In the genomic region with DNA sequence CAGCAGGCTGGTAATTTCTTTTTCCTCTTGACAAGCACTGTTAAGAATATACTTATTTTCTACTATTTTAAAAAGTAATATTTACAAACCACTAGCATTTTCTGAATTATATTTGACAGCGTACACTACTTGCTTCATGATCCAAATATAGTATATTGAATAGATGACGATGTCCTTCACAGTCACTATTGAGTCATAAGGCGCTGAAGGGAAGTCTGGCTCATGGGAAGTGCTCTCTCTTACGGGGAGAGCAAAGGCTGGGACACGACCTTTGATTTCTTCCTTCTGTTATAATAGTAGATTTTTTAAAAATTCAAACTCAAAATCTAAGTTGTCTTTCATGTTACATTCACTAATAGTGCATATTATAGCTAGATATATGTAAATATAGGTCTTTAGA, we compare ENCODE assay signal across 31 cellular contexts.
"Had no signal": no experiment of that assay in that cellular context is flagged by ENCODE, and none has a peak within 500 bp of the region (broad histone marks: within the 10 kb centered on the region; RNA-seq: fewer than 3 reads in every experiment).

No MANE protein-coding gene starts in this region.

- H3K4me1 Mint-ChIP-seq: activated CD4-positive, alpha-beta memory T cell treated with anti-CD3 and anti-CD28 coated beads, Interleukin-2, amount 10 ng/mL, durations not matched to agents 7 days and 5 days; brain had no signal

- H3K27me3 Mint-ChIP-seq: activated CD4-positive, alpha-beta memory T cell treated with anti-CD3 and anti-CD28 coated beads, Interleukin-2, amount 10 ng/mL, durations not matched to agents 7 days and 5 days; activated naive CD4-positive, alpha-beta T cell treated with anti-CD3 and anti-CD28 coated beads, Interleukin-2, amount 50 U/mL, for 24 hours; activated T-helper 17 cell treated with anti-CD3 and anti-CD28 coated beads, Interleukin-2, amount 50 U/mL, for 72 hours; T-cell; T-helper 17 cell had no signal

- H3K27ac ChIP-seq: WERI-Rb-1 had no signal

- H3K4me3 Mint-ChIP-seq: activated CD4-positive, alpha-beta memory T cell treated with anti-CD3 and anti-CD28 coated beads, Interleukin-2, amount 10 ng/mL, durations not matched to agents 7 days and 5 days; activated naive CD4-positive, alpha-beta T cell treated with anti-CD3 and anti-CD28 coated beads, Interleukin-2, amount 50 U/mL, for 24 hours; activated T-cell treated with anti-CD3 and anti-CD28 coated beads, Interleukin-2, amount 50 U/mL, for 72 hours; activated T-helper 17 cell treated with anti-CD3 and anti-CD28 coated beads, Interleukin-2, amount 50 U/mL, for 72 hours; brain; T-cell; T-helper 17 cell had no signal

- DNase-seq: activated CD4-positive, alpha-beta memory T cell treated with anti-CD3 and anti-CD28 coated beads, Interleukin-2, amount 10 ng/mL, durations not matched to agents 7 days and 5 days; activated CD4-positive, alpha-beta T cell treated with anti-CD3 and anti-CD28 coated beads for 1 hour; activated CD4-positive, alpha-beta T cell treated with anti-CD3 and anti-CD28 coated beads for 48 hours; activated CD4-positive, CD25-positive, alpha-beta regulatory T cell; activated effector memory CD4-positive, alpha-beta T cell treated with anti-CD3 and anti-CD28 coated beads, Interleukin-2, amount 50 U/mL, for 16 hours; activated naive CD4-positive, alpha-beta T cell treated with Interleukin-2 at 50 U/mL for 16 hours; activated T-cell treated with anti-CD3 and anti-CD28 coated beads, Interleukin-2, amount 50 U/mL, for 1 hour; activated T-cell treated with anti-CD3 and anti-CD28 coated beads, Interleukin-2, amount 50 U/mL, for 72 hours; anterior cingulate cortex; caudate nucleus; cerebellar nuclear complex; KG1; MV-4-11; NCI-H1092 treated with DMSO at 0.1 percent for 48 hours; NCI-H1417; NCI-H146; NCI-H187; NCI-H2029 treated with DMSO at 0.1 percent for 48 hours; NCI-H2107; NCI-H2171; NCI-H510A; NCI-H526; NCI-H748 treated with DMSO at 0.1 percent for 48 hours; NK-92 treated with Interleukin-12 subunit alpha and Interleukin-12 subunit beta, amount 100 ng/mL, for 24 hours; SIG-M5; T-cell; T-helper 17 cell; WERI-Rb-1 had no signal

- H3K36me3 Mint-ChIP-seq: brain had no signal

- H3K9me3 Mint-ChIP-seq: activated naive CD4-positive, alpha-beta T cell treated with anti-CD3 and anti-CD28 coated beads, Interleukin-2, amount 50 U/mL, for 24 hours had no signal

- H3K27ac Mint-ChIP-seq: activated CD4-positive, alpha-beta memory T cell treated with anti-CD3 and anti-CD28 coated beads, Interleukin-2, amount 10 ng/mL, durations not matched to agents 7 days and 5 days; activated naive CD4-positive, alpha-beta T cell treated with anti-CD3 and anti-CD28 coated beads, Interleukin-2, amount 50 U/mL, for 24 hours; activated T-cell treated with anti-CD3 and anti-CD28 coated beads, Interleukin-2, amount 50 U/mL, for 72 hours; activated T-helper 17 cell treated with anti-CD3 and anti-CD28 coated beads, Interleukin-2, amount 50 U/mL, for 72 hours; brain; T-cell; T-helper 17 cell had no signal

- H3K36me3 ChIP-seq: WERI-Rb-1 had no signal
